17 cellular contexts compared by ENCODE assay signal in the genomic region with DNA sequence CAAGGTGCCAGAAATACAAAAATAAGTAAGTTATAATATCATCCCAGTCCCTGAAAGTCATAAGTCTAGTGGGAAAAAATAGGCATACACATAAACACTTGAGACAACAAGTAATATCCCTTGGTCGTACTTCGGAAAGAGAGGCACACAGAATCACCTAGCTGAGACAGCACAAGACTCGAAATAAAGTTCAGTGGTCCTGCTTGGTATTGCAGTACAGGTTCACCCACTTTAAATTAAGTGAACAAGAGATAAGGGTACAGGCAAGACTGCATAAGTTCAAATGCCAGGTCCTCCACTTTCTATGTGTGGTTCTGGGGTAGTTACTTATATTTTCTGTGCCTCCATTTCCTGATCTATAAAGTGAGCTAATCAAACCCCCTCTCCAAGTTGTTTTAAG. TPM values are rescaled to one million over a fixed set of nuclear protein-coding genes. Genes with fewer than 3 reads are reported as not detected.
"Had no signal": no experiment of that assay in that cellular context is flagged by ENCODE, and none has a peak within 500 bp of the region (broad histone marks: within the 10 kb centered on the region; RNA-seq: fewer than 3 reads in every experiment).

No MANE protein-coding gene starts in this region.

- H3K4me3 ChIP-seq: pancreas, right atrium auricular region, smooth muscle cell, tibial artery, uterus had no signal

- H3K27ac ChIP-seq: pancreas, right atrium auricular region, tibial artery, uterus had no signal

- H3K36me3 Mint-ChIP-seq: activated CD4-positive, alpha-beta memory T cell treated with anti-CD3 and anti-CD28 coated beads for 36 hours; activated naive CD4-positive, alpha-beta T cell treated with anti-CD3 and anti-CD28 coated beads, Interleukin-2, amount 50 U/mL, for 72 hours; brain; stimulated activated memory B cell treated with anti-CD40 and anti-IgM and Interleukin-4, amounts not matched to agents 10 μg/mL and 1 μg/mL and 100 μg/mL, for 72 hours had no signal

- H3K4me3 Mint-ChIP-seq: activated CD4-positive, alpha-beta memory T cell treated with anti-CD3 and anti-CD28 coated beads for 36 hours; activated T-cell treated with anti-CD3 and anti-CD28 coated beads, Interleukin-2, amount 50 U/mL, for 4 hours; brain; dendritic cell treated with granulocyte-macrophage colony-stimulating factor and Interleukin-4, amounts not matched to agents 40 ng/mL and 50 ng/mL, for 4 days; stimulated activated memory B cell treated with anti-CD40 and anti-IgM and Interleukin-4, amounts not matched to agents 10 μg/mL and 1 μg/mL and 100 μg/mL, for 72 hours had no signal

- H3K9me3 Mint-ChIP-seq: activated CD4-positive, alpha-beta memory T cell treated with anti-CD3 and anti-CD28 coated beads for 36 hours; activated naive CD4-positive, alpha-beta T cell treated with anti-CD3 and anti-CD28 coated beads, Interleukin-2, amount 50 U/mL, for 72 hours; activated T-cell treated with anti-CD3 and anti-CD28 coated beads, Interleukin-2, amount 50 U/mL, for 4 hours; brain; dendritic cell treated with granulocyte-macrophage colony-stimulating factor and Interleukin-4, amounts not matched to agents 40 ng/mL and 50 ng/mL, for 4 days; stimulated activated memory B cell treated with anti-CD40 and anti-IgM and Interleukin-4, amounts not matched to agents 10 μg/mL and 1 μg/mL and 100 μg/mL, for 72 hours had no signal

- DNase-seq: activated CD4-positive, alpha-beta memory T cell treated with anti-CD3 and anti-CD28 coated beads for 36 hours; activated CD4-positive, alpha-beta T cell treated with anti-CD3 and anti-CD28 coated beads for 1 hour; activated effector memory CD4-positive, alpha-beta T cell treated with anti-CD3 and anti-CD28 coated beads, Interleukin-2, amount 50 U/mL, for 16 hours; activated T-cell treated with anti-CD3 and anti-CD28 coated beads, Interleukin-2, amount 50 U/mL, for 4 hours; amygdala; cerebellar nuclear complex; erythroblast; hippocampal formation; pancreas; tibial artery; uterus had no signal

- H3K36me3 ChIP-seq: pancreas, right atrium auricular region, tibial artery, uterus had no signal

- H3K9me3 ChIP-seq: pancreas, right atrium auricular region, tibial artery, uterus had no signal

- ATAC-seq: activated naive CD4-positive, alpha-beta T cell treated with anti-CD3 and anti-CD28 coated beads, Interleukin-2, amount 50 U/mL, for 72 hours; activated T-cell treated with anti-CD3 and anti-CD28 coated beads, Interleukin-2, amount 50 U/mL, for 4 hours; pancreas; stimulated activated memory B cell treated with anti-CD40 and anti-IgM and Interleukin-4, amounts not matched to agents 10 μg/mL and 1 μg/mL and 100 μg/mL, for 72 hours had no signal

- H3K27ac Mint-ChIP-seq: activated CD4-positive, alpha-beta memory T cell treated with anti-CD3 and anti-CD28 coated beads for 36 hours; activated naive CD4-positive, alpha-beta T cell treated with anti-CD3 and anti-CD28 coated beads, Interleukin-2, amount 50 U/mL, for 72 hours; brain; dendritic cell treated with granulocyte-macrophage colony-stimulating factor and Interleukin-4, amounts not matched to agents 40 ng/mL and 50 ng/mL, for 4 days; stimulated activated memory B cell treated with anti-CD40 and anti-IgM and Interleukin-4, amounts not matched to agents 10 μg/mL and 1 μg/mL and 100 μg/mL, for 72 hours had no signal

- H3K27me3 Mint-ChIP-seq: activated CD4-positive, alpha-beta memory T cell treated with anti-CD3 and anti-CD28 coated beads for 36 hours; brain; stimulated activated memory B cell treated with anti-CD40 and anti-IgM and Interleukin-4, amounts not matched to agents 10 μg/mL and 1 μg/mL and 100 μg/mL, for 72 hours had no signal

- H3K4me1 Mint-ChIP-seq: stimulated activated memory B cell treated with anti-CD40 and anti-IgM and Interleukin-4, amounts not matched to agents 10 μg/mL and 1 μg/mL and 100 μg/mL, for 72 hours had no signal

- H3K27me3 ChIP-seq: pancreas, right atrium auricular region, tibial artery, uterus had no signal

RNA-seq across cellular contexts. Expression of a gene that starts 47.6 kb away (rescaled TPM):
- total RNA-seq: activated CD4-positive, alpha-beta memory T cell treated with anti-CD3 and anti-CD28 coated beads for 36 hours; activated naive CD4-positive, alpha-beta T cell treated with anti-CD3 and anti-CD28 coated beads, Interleukin-2, amount 50 U/mL, for 72 hours; activated T-cell treated with anti-CD3 and anti-CD28 coated beads, Interleukin-2, amount 50 U/mL, for 4 hours had no signal
